Comparison of ENCODE assay signal across 3 cellular contexts in the genomic region with DNA sequence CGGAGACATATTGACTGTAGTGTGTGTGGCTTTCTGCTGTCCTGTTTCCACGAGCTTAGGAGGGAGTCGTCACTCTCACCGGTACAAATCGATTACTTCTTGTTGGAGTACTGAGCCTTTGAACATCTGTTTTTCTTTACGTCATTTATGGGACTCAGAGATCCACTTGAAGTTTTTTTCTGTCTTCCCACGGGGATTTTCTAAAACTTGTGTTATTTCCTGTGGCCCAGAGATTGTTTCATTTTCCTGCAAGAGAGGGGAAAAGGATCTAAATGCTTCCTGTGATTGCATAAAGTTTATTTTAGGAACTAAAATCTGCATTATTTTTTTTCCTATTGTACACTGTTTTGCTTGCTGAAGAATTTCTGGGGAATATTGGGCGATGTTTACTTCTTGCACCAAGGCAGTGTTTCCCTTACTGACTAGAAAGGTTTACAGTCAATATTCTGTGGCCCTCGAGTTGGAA.
TF ChIP-seq lines count a peak whose summit lies in the region.

No MANE protein-coding gene starts in this region.

TF ChIP-seq in H1, 55 proteins besides CTCF, POLR2A, EP300 and RAD21:
- TF ChIP-seq RXRA (IDR thresholded peaks at IDR 0.05; ENCODE audit: insufficient read depth, low read depth, low read length) (no peak), SUZ12 (IDR thresholded peaks at IDR 0.05; ENCODE audit: low read length) (no peak), FOSL1 (IDR thresholded peaks at IDR 0.05; ENCODE audit: insufficient read depth, low read depth, low read length) (no peak), SIRT6 (IDR thresholded peaks at IDR 0.05; ENCODE audit: low read length) (no peak), RNF2 (IDR thresholded peaks at IDR 0.05; ENCODE audit: borderline replicate concordance, low read depth, low read length, missing control alignments, poor library complexity, severe bottlenecking) (no peak)

TF ChIP-seq in liver, 16 proteins besides CTCF, POLR2A, EP300 and RAD21:
- TF ChIP-seq, protein P1, sequence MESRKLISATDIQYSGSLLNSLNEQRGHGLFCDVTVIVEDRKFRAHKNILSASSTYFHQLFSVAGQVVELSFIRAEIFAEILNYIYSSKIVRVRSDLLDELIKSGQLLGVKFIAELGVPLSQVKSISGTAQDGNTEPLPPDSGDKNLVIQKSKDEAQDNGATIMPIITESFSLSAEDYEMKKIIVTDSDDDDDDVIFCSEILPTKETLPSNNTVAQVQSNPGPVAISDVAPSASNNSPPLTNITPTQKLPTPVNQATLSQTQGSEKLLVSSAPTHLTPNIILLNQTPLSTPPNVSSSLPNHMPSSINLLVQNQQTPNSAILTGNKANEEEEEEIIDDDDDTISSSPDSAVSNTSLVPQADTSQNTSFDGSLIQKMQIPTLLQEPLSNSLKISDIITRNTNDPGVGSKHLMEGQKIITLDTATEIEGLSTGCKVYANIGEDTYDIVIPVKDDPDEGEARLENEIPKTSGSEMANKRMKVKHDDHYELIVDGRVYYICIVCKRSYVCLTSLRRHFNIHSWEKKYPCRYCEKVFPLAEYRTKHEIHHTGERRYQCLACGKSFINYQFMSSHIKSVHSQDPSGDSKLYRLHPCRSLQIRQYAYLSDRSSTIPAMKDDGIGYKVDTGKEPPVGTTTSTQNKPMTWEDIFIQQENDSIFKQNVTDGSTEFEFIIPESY (IDR thresholded peaks at IDR 0.05) = no peak
- no peak for TF ChIP-seq TAF1 (conservative IDR thresholded peaks at IDR 0.05)
- TF ChIP-seq NR2F2 (IDR thresholded peaks at IDR 0.05) = peak; percentile 29

TF ChIP-seq in SK-N-SH, 30 proteins besides CTCF, POLR2A, EP300 and RAD21:
- TF ChIP-seq EZH2phosphoT487 (IDR thresholded peaks at IDR 0.05; ENCODE audit: borderline replicate concordance, low read depth) = no peak
- no peak for TF ChIP-seq ELF1 (IDR thresholded peaks at IDR 0.05)
- TF ChIP-seq JUND (IDR thresholded peaks at IDR 0.05) = no peak
- no peak for TF ChIP-seq TCF12 (IDR thresholded peaks at IDR 0.05)
- TF ChIP-seq NFIC (IDR thresholded peaks at IDR 0.05; ENCODE audit: borderline replicate concordance) = no peak
- TF ChIP-seq FOXM1 (IDR thresholded peaks at IDR 0.05; ENCODE audit: low read depth) = no peak
- no peak for TF ChIP-seq NRF1 (IDR thresholded peaks at IDR 0.05; ENCODE audit: low read depth, low read length)
- TF ChIP-seq, protein P2, sequence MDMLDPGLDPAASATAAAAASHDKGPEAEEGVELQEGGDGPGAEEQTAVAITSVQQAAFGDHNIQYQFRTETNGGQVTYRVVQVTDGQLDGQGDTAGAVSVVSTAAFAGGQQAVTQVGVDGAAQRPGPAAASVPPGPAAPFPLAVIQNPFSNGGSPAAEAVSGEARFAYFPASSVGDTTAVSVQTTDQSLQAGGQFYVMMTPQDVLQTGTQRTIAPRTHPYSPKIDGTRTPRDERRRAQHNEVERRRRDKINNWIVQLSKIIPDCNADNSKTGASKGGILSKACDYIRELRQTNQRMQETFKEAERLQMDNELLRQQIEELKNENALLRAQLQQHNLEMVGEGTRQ (IDR thresholded peaks at IDR 0.05; ENCODE audit: borderline replicate concordance, low read depth, low read length) = no peak
- TF ChIP-seq, protein P3, sequence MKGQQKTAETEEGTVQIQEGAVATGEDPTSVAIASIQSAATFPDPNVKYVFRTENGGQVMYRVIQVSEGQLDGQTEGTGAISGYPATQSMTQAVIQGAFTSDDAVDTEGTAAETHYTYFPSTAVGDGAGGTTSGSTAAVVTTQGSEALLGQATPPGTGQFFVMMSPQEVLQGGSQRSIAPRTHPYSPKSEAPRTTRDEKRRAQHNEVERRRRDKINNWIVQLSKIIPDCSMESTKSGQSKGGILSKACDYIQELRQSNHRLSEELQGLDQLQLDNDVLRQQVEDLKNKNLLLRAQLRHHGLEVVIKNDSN (IDR thresholded peaks at IDR 0.05; ENCODE audit: borderline replicate concordance, low read depth) = no peak
- TF ChIP-seq, protein P4, sequence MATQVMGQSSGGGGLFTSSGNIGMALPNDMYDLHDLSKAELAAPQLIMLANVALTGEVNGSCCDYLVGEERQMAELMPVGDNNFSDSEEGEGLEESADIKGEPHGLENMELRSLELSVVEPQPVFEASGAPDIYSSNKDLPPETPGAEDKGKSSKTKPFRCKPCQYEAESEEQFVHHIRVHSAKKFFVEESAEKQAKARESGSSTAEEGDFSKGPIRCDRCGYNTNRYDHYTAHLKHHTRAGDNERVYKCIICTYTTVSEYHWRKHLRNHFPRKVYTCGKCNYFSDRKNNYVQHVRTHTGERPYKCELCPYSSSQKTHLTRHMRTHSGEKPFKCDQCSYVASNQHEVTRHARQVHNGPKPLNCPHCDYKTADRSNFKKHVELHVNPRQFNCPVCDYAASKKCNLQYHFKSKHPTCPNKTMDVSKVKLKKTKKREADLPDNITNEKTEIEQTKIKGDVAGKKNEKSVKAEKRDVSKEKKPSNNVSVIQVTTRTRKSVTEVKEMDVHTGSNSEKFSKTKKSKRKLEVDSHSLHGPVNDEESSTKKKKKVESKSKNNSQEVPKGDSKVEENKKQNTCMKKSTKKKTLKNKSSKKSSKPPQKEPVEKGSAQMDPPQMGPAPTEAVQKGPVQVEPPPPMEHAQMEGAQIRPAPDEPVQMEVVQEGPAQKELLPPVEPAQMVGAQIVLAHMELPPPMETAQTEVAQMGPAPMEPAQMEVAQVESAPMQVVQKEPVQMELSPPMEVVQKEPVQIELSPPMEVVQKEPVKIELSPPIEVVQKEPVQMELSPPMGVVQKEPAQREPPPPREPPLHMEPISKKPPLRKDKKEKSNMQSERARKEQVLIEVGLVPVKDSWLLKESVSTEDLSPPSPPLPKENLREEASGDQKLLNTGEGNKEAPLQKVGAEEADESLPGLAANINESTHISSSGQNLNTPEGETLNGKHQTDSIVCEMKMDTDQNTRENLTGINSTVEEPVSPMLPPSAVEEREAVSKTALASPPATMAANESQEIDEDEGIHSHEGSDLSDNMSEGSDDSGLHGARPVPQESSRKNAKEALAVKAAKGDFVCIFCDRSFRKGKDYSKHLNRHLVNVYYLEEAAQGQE (IDR thresholded peaks at IDR 0.05; ENCODE audit: low read depth, low read length) = no peak
- no peak for TF ChIP-seq POLR2AphosphoS5 (IDR thresholded peaks at IDR 0.05; ENCODE audit: low read depth, low read length)
- TF ChIP-seq RXRA (IDR thresholded peaks at IDR 0.05; ENCODE audit: borderline replicate concordance, low read depth) = no peak
- TF ChIP-seq GABPA (IDR thresholded peaks at IDR 0.05; ENCODE audit: low read depth) = no peak
- TF ChIP-seq MEF2A (IDR thresholded peaks at IDR 0.05; ENCODE audit: borderline replicate concordance, low read depth) = no peak
- TF ChIP-seq, protein P5, sequence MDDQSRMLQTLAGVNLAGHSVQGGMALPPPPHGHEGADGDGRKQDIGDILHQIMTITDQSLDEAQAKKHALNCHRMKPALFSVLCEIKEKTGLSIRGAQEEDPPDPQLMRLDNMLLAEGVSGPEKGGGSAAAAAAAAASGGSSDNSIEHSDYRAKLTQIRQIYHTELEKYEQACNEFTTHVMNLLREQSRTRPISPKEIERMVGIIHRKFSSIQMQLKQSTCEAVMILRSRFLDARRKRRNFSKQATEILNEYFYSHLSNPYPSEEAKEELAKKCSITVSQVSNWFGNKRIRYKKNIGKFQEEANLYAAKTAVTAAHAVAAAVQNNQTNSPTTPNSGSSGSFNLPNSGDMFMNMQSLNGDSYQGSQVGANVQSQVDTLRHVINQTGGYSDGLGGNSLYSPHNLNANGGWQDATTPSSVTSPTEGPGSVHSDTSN (IDR thresholded peaks at IDR 0.05) = no peak
- TF ChIP-seq FOXJ3 (CRISPR knock-in tag; IDR thresholded peaks at IDR 0.05) = no peak
